In the genomic region with DNA sequence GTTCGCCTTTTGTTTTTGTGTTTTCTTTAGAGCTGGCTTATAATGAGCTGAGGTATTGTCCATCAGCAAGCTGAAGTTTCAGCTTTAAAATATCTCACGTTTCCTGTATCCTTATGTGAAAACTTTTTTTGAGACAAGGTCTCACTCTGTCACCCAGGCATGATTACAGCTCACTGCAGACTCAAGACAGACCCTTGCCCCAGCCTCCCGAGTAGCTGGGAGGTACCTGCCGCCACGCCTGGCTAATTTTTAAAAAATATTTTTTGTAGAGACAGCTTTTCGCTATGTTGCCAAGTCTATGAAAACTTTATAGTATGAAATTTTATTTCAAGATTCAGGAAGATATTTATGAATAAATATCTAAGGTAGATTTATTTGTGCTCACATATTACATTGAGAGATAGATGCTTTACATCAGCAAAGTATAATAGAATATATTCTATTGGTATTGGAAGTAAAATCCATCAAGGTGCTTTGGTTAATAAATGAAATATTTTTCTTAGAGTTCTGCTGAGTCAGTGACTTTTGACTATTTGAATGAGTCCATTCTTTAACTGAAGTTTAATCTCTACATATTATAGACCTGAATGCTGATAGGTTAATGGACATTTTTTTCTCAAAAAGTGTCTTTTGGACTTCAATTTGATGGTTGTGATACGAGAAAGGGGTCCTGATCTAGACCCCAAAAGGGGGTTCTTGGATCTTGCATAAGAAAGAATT, we compare ENCODE assay signal across 22 cellular contexts. TPM values are rescaled to one million over a fixed set of nuclear protein-coding genes. Genes with fewer than 3 reads are reported as not detected.
"Had no signal": no experiment of that assay in that cellular context is flagged by ENCODE, and none has a peak within 500 bp of the region (broad histone marks: within the 10 kb centered on the region; RNA-seq: fewer than 3 reads in every experiment).

No MANE protein-coding gene starts in this region.

- H3K4me3 ChIP-seq: gastrocnemius medialis, heart right ventricle, mucosa of descending colon had no signal

- DNase-seq: activated CD4-positive, alpha-beta T cell treated with anti-CD3 and anti-CD28 coated beads for 4 hours; activated CD8-positive, alpha-beta T cell treated with anti-CD3 and anti-CD28 coated beads for 36 hours; activated effector memory CD4-positive, alpha-beta T cell treated with Interleukin-2 at 50 U/mL for 16 hours; activated naive CD4-positive, alpha-beta T cell treated with anti-CD3 and anti-CD28 coated beads, Interleukin-2, amount 50 U/mL, for 16 hours; activated T-cell treated with anti-CD3 and anti-CD28 coated beads, Interleukin-2, amount 50 U/mL, for 4 hours; erythroblast; gastrocnemius medialis; heart right ventricle; left cardiac atrium; mucosa of descending colon; naive thymus-derived CD8-positive, alpha-beta T cell; occipital lobe; stimulated activated CD4-positive, alpha-beta T cell treated with anti-CD3 and anti-CD28 coated beads, Interleukin-15, amount 100 ng/mL, for 24 hours; stimulated activated CD4-positive, alpha-beta T cell treated with anti-CD3 and anti-CD28 coated beads, Interleukin-4, amount 100 ng/mL, for 1 hour; stimulated activated naive CD4-positive, alpha-beta T cell treated with Interleukin-2 at 50 U/mL for 16 hours; T-helper 17 cell had no signal

- H3K36me3 ChIP-seq: gastrocnemius medialis, heart right ventricle had no signal

- H3K27me3 ChIP-seq: gastrocnemius medialis, heart right ventricle had no signal

- H3K36me3 Mint-ChIP-seq: naive thymus-derived CD8-positive, alpha-beta T cell; WTC11 had no signal

- ATAC-seq: activated CD8-positive, alpha-beta T cell treated with anti-CD3 and anti-CD28 coated beads for 36 hours; activated T-cell treated with anti-CD3 and anti-CD28 coated beads, Interleukin-2, amount 50 U/mL, for 4 hours; gastrocnemius medialis; heart right ventricle; mucosa of descending colon; naive thymus-derived CD8-positive, alpha-beta T cell; T-helper 17 cell had no signal

- H3K4me1 Mint-ChIP-seq: T-helper 17 cell had no signal

- H3K9me3 Mint-ChIP-seq: activated CD8-positive, alpha-beta T cell treated with anti-CD3 and anti-CD28 coated beads for 36 hours; activated T-cell treated with anti-CD3 and anti-CD28 coated beads, Interleukin-2, amount 50 U/mL, for 4 hours; naive thymus-derived CD8-positive, alpha-beta T cell; WTC11 had no signal

- H3K4me3 Mint-ChIP-seq: activated CD8-positive, alpha-beta T cell treated with anti-CD3 and anti-CD28 coated beads for 36 hours; activated T-cell treated with anti-CD3 and anti-CD28 coated beads, Interleukin-2, amount 50 U/mL, for 4 hours; naive thymus-derived CD8-positive, alpha-beta T cell; T-helper 17 cell; WTC11 had no signal

- H3K9me3 ChIP-seq: gastrocnemius medialis, heart right ventricle, mucosa of descending colon had no signal

- H3K27ac Mint-ChIP-seq: activated CD8-positive, alpha-beta T cell treated with anti-CD3 and anti-CD28 coated beads for 36 hours; naive thymus-derived CD8-positive, alpha-beta T cell; T-helper 17 cell; WTC11 had no signal

RNA-seq across cellular contexts. Expression of a gene that starts 10.2 kb away (rescaled TPM):
- total RNA-seq: naive thymus-derived CD8-positive, alpha-beta T cell had no signal

RNA-seq across cellular contexts. Expression of a gene that starts 21.4 kb away (rescaled TPM):
- total RNA-seq: activated CD8-positive, alpha-beta T cell treated with anti-CD3 and anti-CD28 coated beads for 36 hours; activated T-cell treated with anti-CD3 and anti-CD28 coated beads, Interleukin-2, amount 50 U/mL, for 4 hours; dermis microvascular lymphatic vessel endothelial cell; gastrocnemius medialis; left cardiac atrium; lung microvascular endothelial cell; naive thymus-derived CD8-positive, alpha-beta T cell; occipital lobe; posterior vena cava; T-helper 17 cell; temporal lobe; urinary bladder; WTC11 had no signal
